In the genomic region with DNA sequence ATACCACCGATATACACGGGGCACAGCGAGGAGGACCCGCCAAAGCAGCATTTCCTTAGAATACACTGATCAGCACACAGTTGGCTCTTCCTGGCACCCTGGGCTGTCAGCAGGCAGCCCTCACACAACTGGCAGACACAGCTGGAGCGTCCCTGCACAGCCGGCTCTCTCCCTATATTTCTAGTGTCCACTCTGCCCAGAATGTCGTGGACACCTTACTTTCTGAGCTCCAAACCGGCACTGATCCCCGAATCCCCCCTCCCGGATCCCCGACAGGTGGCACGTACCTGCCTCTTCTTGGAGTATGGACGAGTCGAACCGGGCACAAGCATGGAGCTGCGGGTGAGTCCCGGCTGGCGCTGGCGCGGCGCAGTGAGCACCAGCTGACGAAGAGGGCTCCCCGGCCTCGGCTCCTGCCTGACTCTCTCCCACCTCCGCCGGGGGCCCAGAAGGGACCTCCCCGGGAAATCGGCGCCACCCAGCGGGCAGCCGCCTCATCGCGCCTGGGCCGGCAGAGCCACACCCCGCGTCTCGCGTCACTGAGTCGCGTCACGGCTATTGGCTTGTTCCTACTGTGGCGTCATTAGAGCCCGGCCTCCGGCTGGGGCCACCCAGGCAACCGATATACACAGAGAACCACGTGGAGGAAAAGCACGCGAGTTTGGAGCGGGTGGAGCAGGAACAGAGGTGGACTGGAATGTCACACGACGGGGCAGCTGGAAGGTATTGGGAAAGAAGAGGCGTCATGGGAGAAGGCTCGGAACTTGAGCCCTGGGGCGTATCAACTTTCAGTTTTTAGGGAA, we compare ENCODE assay signal across 8 cellular contexts. TPM values are rescaled to one million over a fixed set of nuclear protein-coding genes. Genes with fewer than 3 reads are reported as not detected.
DNase-seq lines count a peak whose midpoint lies in the region; ATAC-seq and TF ChIP-seq lines count a peak whose summit lies in the region.

A gene with protein sequence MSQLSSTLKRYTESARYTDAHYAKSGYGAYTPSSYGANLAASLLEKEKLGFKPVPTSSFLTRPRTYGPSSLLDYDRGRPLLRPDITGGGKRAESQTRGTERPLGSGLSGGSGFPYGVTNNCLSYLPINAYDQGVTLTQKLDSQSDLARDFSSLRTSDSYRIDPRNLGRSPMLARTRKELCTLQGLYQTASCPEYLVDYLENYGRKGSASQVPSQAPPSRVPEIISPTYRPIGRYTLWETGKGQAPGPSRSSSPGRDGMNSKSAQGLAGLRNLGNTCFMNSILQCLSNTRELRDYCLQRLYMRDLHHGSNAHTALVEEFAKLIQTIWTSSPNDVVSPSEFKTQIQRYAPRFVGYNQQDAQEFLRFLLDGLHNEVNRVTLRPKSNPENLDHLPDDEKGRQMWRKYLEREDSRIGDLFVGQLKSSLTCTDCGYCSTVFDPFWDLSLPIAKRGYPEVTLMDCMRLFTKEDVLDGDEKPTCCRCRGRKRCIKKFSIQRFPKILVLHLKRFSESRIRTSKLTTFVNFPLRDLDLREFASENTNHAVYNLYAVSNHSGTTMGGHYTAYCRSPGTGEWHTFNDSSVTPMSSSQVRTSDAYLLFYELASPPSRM (minus strand): TSS at position 505 of the 803 bp plus-strand sequence. CDS start 8,210 bp downstream, outside the sequence.

- H3K4me1 Mint-ChIP-seq in central memory CD8-positive, alpha-beta T cell = no peaks in the 10 kb centered on the region

- DNase-seq in AG10803 (ENCODE audit: low read depth) = peak; percentile 96
- DNase-seq in NCI-H446 (lab: John Stamatoyannopoulos, UW) = peak; percentile 92 to 97
- peak; percentile 98 for DNase-seq in central memory CD8-positive, alpha-beta T cell (ENCODE audit: low spot score in 2 of 2)
- peak; percentile 94 for DNase-seq in iris pigment epithelial cell (ENCODE audit: low read depth)
- DNase-seq in spleen = peak; percentile 98

- H3K36me3 Mint-ChIP-seq in central memory CD8-positive, alpha-beta T cell (ENCODE audit: insufficient read depth) = peaks cover 6% of the 10 kb centered on the region

- H3K4me1 ChIP-seq in spleen = peaks cover 0 to 28% (median 19%) of the 10 kb centered on the region in 6 donors

- H3K4me3 Mint-ChIP-seq in central memory CD8-positive, alpha-beta T cell = no peak within 1 kb of the TSS

- peak; percentile 69 for TF ChIP-seq CTCF in AG10803 (conservative IDR thresholded peaks at IDR 0.05; ENCODE audit: low read length)
- peak; percentile 89 to 99 (median 96) for TF ChIP-seq CTCF in spleen (IDR thresholded peaks at IDR 0.05 in 8 of 11, conservative IDR thresholded peaks at IDR 0.05 in 3 of 11)

- peak within 1 kb of the TSS in 3 of 8 donors; percentile 6 to 42 (median 11) for H3K27ac ChIP-seq in spleen

- H3K27me3 ChIP-seq in spleen (replicated peaks in 1 of 7) = peaks cover 0 to 44% (median 0%) of the 10 kb centered on the region in 7 donors

- no peaks in the 10 kb centered on the region for H3K9me3 ChIP-seq in spleen

- H3K9me3 Mint-ChIP-seq in central memory CD8-positive, alpha-beta T cell = no peaks in the 10 kb centered on the region

- intact Hi-C loops in spleen (cut with DNase I; ENCODE audit: low total_unique reads) = no loop called here

- no peaks in the 10 kb centered on the region for H3K27me3 Mint-ChIP-seq in central memory CD8-positive, alpha-beta T cell

- 0 to 1% (median 0%) methylated on average over 38 to 54 of the region's 54 CpGs for WGBS in spleen, 5 donors

- H3K4me3 ChIP-seq in AG10803 (ENCODE audit: low read length) = peak within 1 kb of the TSS; percentile 71
- peak within 1 kb of the TSS; percentile 37 to 74 (median 49) for H3K4me3 ChIP-seq in spleen

- ATAC-seq in GM19035 (IDR thresholded peaks at IDR 0.05; ENCODE audit: unreplicated experiment) (peak; percentile 100), HG03354 (IDR thresholded peaks at IDR 0.05; ENCODE audit: poor library complexity, severe bottlenecking, unreplicated experiment) (peak; percentile 99)
- peak; percentile 99 to 100 for ATAC-seq in activated CD4-positive, CD25-positive, alpha-beta regulatory T cell treated with anti-CD3 and anti-CD28 coated beads, Interleukin-2, amount 50 U/mL, for 24 hours
- peak; percentile 99 for ATAC-seq in central memory CD8-positive, alpha-beta T cell (replicated peaks; ENCODE audit: extremely low read depth, poor library complexity, severe bottlenecking)

- no peak within 1 kb of the TSS for H3K27ac Mint-ChIP-seq in central memory CD8-positive, alpha-beta T cell (ENCODE audit: low read depth)

- no peak for TF ChIP-seq POLR2A in spleen (IDR thresholded peaks at IDR 0.05)

- H3K36me3 ChIP-seq in spleen = no peaks in the 10 kb centered on the region

RNA-seq across cellular contexts. Expression of the gene that starts here (rescaled TPM):
- under 1 TPM; 0.28 to 0.88 (median 0.60) TPM for total RNA-seq in spleen
- polyA plus RNA-seq in spleen = under 1 TPM; 0.15 to 0.58 (median 0.27) TPM

Comparison
In these comparisons a context has a peak if more than half of its experiments do, and no peak if none do; other contexts are left out.
1. Peak in DNase-seq and H3K4me3 ChIP-seq in spleen; RNA of the gene not detected or under 1 TPM.